In the genomic region with DNA sequence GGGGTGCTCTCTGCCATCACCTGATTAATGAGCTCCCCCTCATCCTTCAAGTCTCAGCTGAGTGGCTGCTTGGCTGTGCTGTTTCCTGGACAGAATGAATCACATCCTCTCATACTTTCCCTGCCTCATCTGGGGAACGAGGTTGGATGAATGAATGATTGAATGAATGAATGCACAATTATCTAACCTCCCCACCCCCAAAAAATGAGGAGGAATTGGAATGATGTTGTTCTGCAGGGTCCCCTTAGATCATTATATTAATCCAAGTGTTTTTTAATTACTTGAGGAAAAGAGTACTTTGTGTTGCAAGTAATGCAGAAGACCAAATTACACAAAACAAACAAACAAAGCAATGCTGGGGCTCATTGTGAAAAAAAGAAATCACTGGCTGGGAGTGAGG, we compare ENCODE assay signal across 1 cellular context.
TF ChIP-seq lines count a peak whose summit lies in the region.

No MANE protein-coding gene starts in this region.

TF ChIP-seq in GM12878, 131 proteins besides CTCF, POLR2A, EP300 and RAD21:
- TF ChIP-seq, protein P1, sequence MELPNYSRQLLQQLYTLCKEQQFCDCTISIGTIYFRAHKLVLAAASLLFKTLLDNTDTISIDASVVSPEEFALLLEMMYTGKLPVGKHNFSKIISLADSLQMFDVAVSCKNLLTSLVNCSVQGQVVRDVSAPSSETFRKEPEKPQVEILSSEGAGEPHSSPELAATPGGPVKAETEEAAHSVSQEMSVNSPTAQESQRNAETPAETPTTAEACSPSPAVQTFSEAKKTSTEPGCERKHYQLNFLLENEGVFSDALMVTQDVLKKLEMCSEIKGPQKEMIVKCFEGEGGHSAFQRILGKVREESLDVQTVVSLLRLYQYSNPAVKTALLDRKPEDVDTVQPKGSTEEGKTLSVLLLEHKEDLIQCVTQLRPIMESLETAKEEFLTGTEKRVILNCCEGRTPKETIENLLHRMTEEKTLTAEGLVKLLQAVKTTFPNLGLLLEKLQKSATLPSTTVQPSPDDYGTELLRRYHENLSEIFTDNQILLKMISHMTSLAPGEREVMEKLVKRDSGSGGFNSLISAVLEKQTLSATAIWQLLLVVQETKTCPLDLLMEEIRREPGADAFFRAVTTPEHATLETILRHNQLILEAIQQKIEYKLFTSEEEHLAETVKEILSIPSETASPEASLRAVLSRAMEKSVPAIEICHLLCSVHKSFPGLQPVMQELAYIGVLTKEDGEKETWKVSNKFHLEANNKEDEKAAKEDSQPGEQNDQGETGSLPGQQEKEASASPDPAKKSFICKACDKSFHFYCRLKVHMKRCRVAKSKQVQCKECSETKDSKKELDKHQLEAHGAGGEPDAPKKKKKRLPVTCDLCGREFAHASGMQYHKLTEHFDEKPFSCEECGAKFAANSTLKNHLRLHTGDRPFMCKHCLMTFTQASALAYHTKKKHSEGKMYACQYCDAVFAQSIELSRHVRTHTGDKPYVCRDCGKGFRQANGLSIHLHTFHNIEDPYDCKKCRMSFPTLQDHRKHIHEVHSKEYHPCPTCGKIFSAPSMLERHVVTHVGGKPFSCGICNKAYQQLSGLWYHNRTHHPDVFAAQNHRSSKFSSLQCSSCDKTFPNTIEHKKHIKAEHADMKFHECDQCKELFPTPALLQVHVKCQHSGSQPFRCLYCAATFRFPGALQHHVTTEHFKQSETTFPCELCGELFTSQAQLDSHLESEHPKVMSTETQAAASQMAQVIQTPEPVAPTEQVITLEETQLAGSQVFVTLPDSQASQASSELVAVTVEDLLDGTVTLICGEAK (IDR thresholded peaks at IDR 0.05; ENCODE audit: borderline replicate concordance), result no peak
- TF ChIP-seq MYB (IDR thresholded peaks at IDR 0.05; ENCODE audit: borderline replicate concordance, low read depth, low read length) (no peak), HDAC2 (IDR thresholded peaks at IDR 0.05) (no peak), ZNF24 (IDR thresholded peaks at IDR 0.05) (peak; percentile 96), FOXK2 (IDR thresholded peaks at IDR 0.05) (no peak)
